15 cellular contexts compared by ENCODE assay signal in genomic region chr5:167945542-167946384, GRCh38.
DNase-seq lines count a peak whose midpoint lies in the region; ATAC-seq and TF ChIP-seq lines count a peak whose summit lies in the region.
"Had no signal": no experiment of that assay in that cellular context is flagged by ENCODE, and none has a peak within 500 bp of the region (broad histone marks: within the 10 kb centered on the region; RNA-seq: fewer than 3 reads in every experiment).

No MANE protein-coding gene starts in this region.

- no peak overlapping the region for H3K27ac Mint-ChIP-seq in CD14-positive monocyte
- H3K27ac Mint-ChIP-seq: activated CD8-positive, alpha-beta memory T cell treated with anti-CD3 and anti-CD28 coated beads, Interleukin-2, amount 10 ng/mL, durations not matched to agents 7 days and 5 days; CD4-positive, alpha-beta T cell; immature natural killer cell had no signal

- peaks cover 1 to 4% (median 2%) of the 10 kb centered on the region in 3 donors for H3K27me3 Mint-ChIP-seq in CD14-positive monocyte (ENCODE audit: low read depth in 3 of 3)
- H3K27me3 Mint-ChIP-seq: activated CD8-positive, alpha-beta memory T cell treated with anti-CD3 and anti-CD28 coated beads, Interleukin-2, amount 10 ng/mL, durations not matched to agents 7 days and 5 days had no signal

- H3K4me1 ChIP-seq in RWPE2 (ENCODE audit: insufficient read depth, poor library complexity, severe bottlenecking) (peaks cover 27% of the 10 kb centered on the region), ovary (ENCODE audit: insufficient read depth) (peaks cover 20% of the 10 kb centered on the region)
- H3K4me1 ChIP-seq: colonic mucosa, uterus had no signal

- no peak overlapping the region for H3K4me3 ChIP-seq in RWPE2 (ENCODE audit: severe bottlenecking)
- no peak overlapping the region for H3K4me3 ChIP-seq in fibroblast of villous mesenchyme (ENCODE audit: low read depth, low read length)
- no peak overlapping the region for H3K4me3 ChIP-seq in ovary
- H3K4me3 ChIP-seq: colonic mucosa, uterus had no signal

- no peak for TF ChIP-seq EP300 in ovary (IDR thresholded peaks at IDR 0.05)

- peak; percentile 89 for ATAC-seq in RWPE2 (ENCODE audit: low read depth)
- ATAC-seq: activated CD8-positive, alpha-beta memory T cell treated with anti-CD3 and anti-CD28 coated beads, Interleukin-2, amount 10 ng/mL, durations not matched to agents 7 days and 5 days had no signal

- TF ChIP-seq CTCF in RWPE2 (IDR thresholded peaks at IDR 0.05; ENCODE audit: poor library complexity, severe bottlenecking), result no peak
- no peak for TF ChIP-seq CTCF in fibroblast of villous mesenchyme (IDR thresholded peaks at IDR 0.05; ENCODE audit: insufficient read depth, low read depth, low read length)
- TF ChIP-seq CTCF in ovary (IDR thresholded peaks at IDR 0.05), result no peak
- no peak for TF ChIP-seq CTCF in GM20000 (IDR thresholded peaks at IDR 0.05; ENCODE audit: extremely low read depth, missing control alignments)
- TF ChIP-seq CTCF in CD14-positive monocyte (IDR thresholded peaks at IDR 0.05), result no peak

- no peaks in the 10 kb centered on the region for H3K27me3 ChIP-seq in RWPE2 (ENCODE audit: insufficient read depth, poor library complexity, severe bottlenecking)
- no peaks in the 10 kb centered on the region for H3K27me3 ChIP-seq in ovary
- H3K27me3 ChIP-seq: colonic mucosa, uterus had no signal

- H3K4me1 Mint-ChIP-seq in CD14-positive monocyte, result no peaks in the 10 kb centered on the region
- H3K4me1 Mint-ChIP-seq: activated CD8-positive, alpha-beta memory T cell treated with anti-CD3 and anti-CD28 coated beads, Interleukin-2, amount 10 ng/mL, durations not matched to agents 7 days and 5 days; immature natural killer cell had no signal

- DNase-seq in Daoy (ENCODE audit: low read depth) (peak; percentile 84), RWPE2 (ENCODE audit: low spot score) (peak; percentile 78), fibroblast of villous mesenchyme (ENCODE audit: low read depth) (peak; percentile 93), ovary (peak in 3 of 5 donors; percentile 19 to 39 (median 34)), SIG-M5 (lab: John Stamatoyannopoulos, UW) (no peak), NCI-H82 (lab: John Stamatoyannopoulos, UW) (no peak), GM20000 (ENCODE audit: low spot score) (no peak), CD14-positive monocyte (ENCODE audit: low spot score) (no peak)
- DNase-seq: activated CD8-positive, alpha-beta memory T cell treated with anti-CD3 and anti-CD28 coated beads, Interleukin-2, amount 10 ng/mL, durations not matched to agents 7 days and 5 days; CD4-positive, alpha-beta T cell; colonic mucosa; immature natural killer cell; NCI-H1105; stimulated activated CD4-positive, alpha-beta T cell treated with anti-CD3 and anti-CD28 coated beads, Interleukin-15, amount 100 ng/mL, for 24 hours; uterus had no signal

- intact Hi-C loops in ovary (cut with DNase I), result no loop called here
- intact Hi-C loops in CD14-positive monocyte (cut with micrococcal nuclease), result no loop called here

- H3K27ac ChIP-seq in RWPE2 (ENCODE audit: poor library complexity, severe bottlenecking), result peak overlapping the region; percentile 88
- no peak overlapping the region for H3K27ac ChIP-seq in ovary
- H3K27ac ChIP-seq: colonic mucosa had no signal

- no peak for TF ChIP-seq POLR2A in ovary (IDR thresholded peaks at IDR 0.05)

- 36 to 40% (median 38%) methylated on average over 14 of the region's 14 CpGs for WGBS in ovary, 3 donors

- H3K36me3 Mint-ChIP-seq in CD14-positive monocyte, result no peaks in the 10 kb centered on the region
- H3K36me3 Mint-ChIP-seq: activated CD8-positive, alpha-beta memory T cell treated with anti-CD3 and anti-CD28 coated beads, Interleukin-2, amount 10 ng/mL, durations not matched to agents 7 days and 5 days; immature natural killer cell had no signal

- H3K9me3 ChIP-seq in RWPE2 (ENCODE audit: severe bottlenecking), result no peaks in the 10 kb centered on the region
- no peaks in the 10 kb centered on the region for H3K9me3 ChIP-seq in ovary
- H3K9me3 ChIP-seq: colonic mucosa, uterus had no signal

- no peaks in the 10 kb centered on the region for H3K36me3 ChIP-seq in RWPE2 (ENCODE audit: low read depth)
- H3K36me3 ChIP-seq in ovary, result no peaks in the 10 kb centered on the region
- H3K36me3 ChIP-seq: colonic mucosa, uterus had no signal

- no peak overlapping the region for H3K4me3 Mint-ChIP-seq in CD14-positive monocyte
- H3K4me3 Mint-ChIP-seq: activated CD8-positive, alpha-beta memory T cell treated with anti-CD3 and anti-CD28 coated beads, Interleukin-2, amount 10 ng/mL, durations not matched to agents 7 days and 5 days; CD4-positive, alpha-beta T cell; immature natural killer cell had no signal

- H3K9me3 Mint-ChIP-seq in CD14-positive monocyte, result no peaks in the 10 kb centered on the region
- H3K9me3 Mint-ChIP-seq: CD4-positive, alpha-beta T cell had no signal

Comparison
In these comparisons a context has a peak if more than half of its experiments do, and no peak if none do; other contexts are left out.
1. DNase-seq: peak in Daoy (single experiment), RWPE2 (single experiment), fibroblast of villous mesenchyme (single experiment) and ovary (3 of 5); none in SIG-M5 (single experiment), NCI-H82 (single experiment), GM20000 (single experiment) and CD14-positive monocyte (single experiment).